In genomic region chr3:39216176-39216790, GRCh38 we compare ENCODE assay signal across 9 cellular contexts. TPM values are rescaled to one million over a fixed set of nuclear protein-coding genes. Genes with fewer than 3 reads are reported as not detected.
DNase-seq lines count a peak whose midpoint lies in the region; ATAC-seq and TF ChIP-seq lines count a peak whose summit lies in the region.
"Had no signal": no experiment of that assay in that cellular context is flagged by ENCODE, and none has a peak within 500 bp of the region (broad histone marks: within the 10 kb centered on the region; RNA-seq: fewer than 3 reads in every experiment).

No MANE protein-coding gene starts in this region.

- no peaks in the 10 kb centered on the region for H3K9me3 ChIP-seq in WERI-Rb-1 (ENCODE audit: severe bottlenecking)

- DNase-seq in GM10266 (ENCODE audit: extremely low spot score) (peak; percentile 61), WERI-Rb-1 (peak; percentile 42), 8988T (no peak), NCI-H1436 treated with DMSO at 0.1 percent for 48 hours (lab: John Stamatoyannopoulos, UW) (no peak), KG1 (lab: John Stamatoyannopoulos, UW) (no peak), mesenteric fat pad (ENCODE audit: low spot score) (no peak)

- no peaks in the 10 kb centered on the region for H3K27me3 ChIP-seq in WERI-Rb-1 (ENCODE audit: insufficient read depth, low read depth, severe bottlenecking)

- H3K4me3 ChIP-seq in WERI-Rb-1 (ENCODE audit: low read depth, low read length) = no peak overlapping the region

- H3K36me3 ChIP-seq in WERI-Rb-1 = no peaks in the 10 kb centered on the region

- ATAC-seq in GM19467 (IDR thresholded peaks at IDR 0.05; ENCODE audit: unreplicated experiment) (peak; percentile 91), HG03378 (IDR thresholded peaks at IDR 0.05; ENCODE audit: unreplicated experiment) (peak; percentile 96)

- no peak for TF ChIP-seq CTCF in GM10266 (IDR thresholded peaks at IDR 0.05; ENCODE audit: control insufficient read depth, insufficient read depth, low read depth, missing control alignments)
- TF ChIP-seq CTCF in WERI-Rb-1 (IDR thresholded peaks at IDR 0.05; ENCODE audit: low read depth, low read length) = no peak

- H3K27ac ChIP-seq in WERI-Rb-1 = no peak overlapping the region

RNA-seq across cellular contexts. Expression of gene XIRP1, which starts 23.9 kb away (rescaled TPM):
- total RNA-seq in mesenteric fat pad = 0.10 TPM
- total RNA-seq: pulmonary artery endothelial cell had no signal

Comparison
In these comparisons a context has a peak if more than half of its experiments do, and no peak if none do; other contexts are left out.
1. DNase-seq: peak in GM10266 (single experiment) and WERI-Rb-1 (single experiment); none in 8988T (single experiment), NCI-H1436 treated with DMSO at 0.1 percent for 48 hours (single experiment), KG1 (single experiment) and mesenteric fat pad (single experiment).